ENCODE assay signal across 21 cellular contexts in genomic region chr17:12866244-12866643, GRCh38.
DNase-seq lines count a peak whose midpoint lies in the region; ATAC-seq and TF ChIP-seq lines count a peak whose summit lies in the region.
"Had no signal": no experiment of that assay in that cellular context is flagged by ENCODE, and none has a peak within 500 bp of the region (broad histone marks: within the 10 kb centered on the region; RNA-seq: fewer than 3 reads in every experiment).

No MANE protein-coding gene starts in this region.

- H3K4me2 ChIP-seq in Karpas-422 (ENCODE audit: low read depth, low read length, poor library complexity, severe bottlenecking): peak overlapping the region; percentile 49
- H3K4me2 ChIP-seq: SK-N-SH had no signal

- H3K4me3 ChIP-seq in Karpas-422 (ENCODE audit: low read length) (no peak overlapping the region; the same call in 1 of the 2 replicates), uterus (no peak overlapping the region)
- H3K4me3 ChIP-seq: K562 had no signal

- H3K27me3 ChIP-seq in Karpas-422 (ENCODE audit: low read length) (no peaks in the 10 kb centered on the region), uterus (no peaks in the 10 kb centered on the region)

- H3K27ac ChIP-seq in Karpas-422 (ENCODE audit: low read length) (peak overlapping the region; percentile 65), uterus (no peak overlapping the region)

- H3K27me3 Mint-ChIP-seq in stimulated activated memory B cell treated with anti-CD40 and anti-IgM and Interleukin-4, amounts not matched to agents 10 μg/mL and 1 μg/mL and 100 μg/mL, for 72 hours: no peaks in the 10 kb centered on the region

- no peak overlapping the region for H3K27ac Mint-ChIP-seq in stimulated activated memory B cell treated with anti-CD40 and anti-IgM and Interleukin-4, amounts not matched to agents 10 μg/mL and 1 μg/mL and 100 μg/mL, for 72 hours
- H3K27ac Mint-ChIP-seq: T-helper 1 cell treated with Interleukin-12 subunit alpha and Interleukin-12 subunit beta and Interleukin-4 antibody, amounts not matched to agents 30 μg/mL and 1 μg/mL, for 36 hours had no signal

- no peak overlapping the region for H3K4me3 Mint-ChIP-seq in stimulated activated memory B cell treated with anti-CD40 and anti-IgM and Interleukin-4, amounts not matched to agents 10 μg/mL and 1 μg/mL and 100 μg/mL, for 72 hours
- H3K4me3 Mint-ChIP-seq: T-helper 1 cell treated with Interleukin-12 subunit alpha and Interleukin-12 subunit beta and Interleukin-4 antibody, amounts not matched to agents 30 μg/mL and 1 μg/mL, for 36 hours had no signal

- intact Hi-C loops in uterus (cut with DNase I; ENCODE audit: low total_unique reads): no loop called here

- peak; percentile 44 for ATAC-seq in HG02884 (IDR thresholded peaks at IDR 0.05; ENCODE audit: unreplicated experiment)
- ATAC-seq in stimulated activated memory B cell treated with anti-CD40 and anti-IgM and Interleukin-4, amounts not matched to agents 10 μg/mL and 1 μg/mL and 100 μg/mL, for 72 hours: peak; percentile 43
- ATAC-seq: HepG2, K562, PC-3 had no signal

- peak overlapping the region; percentile 22 for H3K9ac ChIP-seq in Karpas-422 (ENCODE audit: low read length)
- H3K9ac ChIP-seq: SK-N-SH had no signal

- no peaks in the 10 kb centered on the region for H3K9me2 ChIP-seq in Karpas-422 (replicated peaks; ENCODE audit: insufficient read depth, low read length)
- H3K9me2 ChIP-seq: SK-N-SH had no signal

- H3K79me2 ChIP-seq in Karpas-422 (ENCODE audit: low read length): no peaks in the 10 kb centered on the region

- TF ChIP-seq CTCF in uterus (IDR thresholded peaks at IDR 0.05) (no peak), GM10266 (IDR thresholded peaks at IDR 0.05; ENCODE audit: control insufficient read depth, insufficient read depth, low read depth, missing control alignments) (no peak)

- H3K36me3 ChIP-seq in Karpas-422 (ENCODE audit: insufficient read depth, low read length): no peaks in the 10 kb centered on the region
- no peaks in the 10 kb centered on the region for H3K36me3 ChIP-seq in uterus

- H3K4me1 Mint-ChIP-seq in stimulated activated memory B cell treated with anti-CD40 and anti-IgM and Interleukin-4, amounts not matched to agents 10 μg/mL and 1 μg/mL and 100 μg/mL, for 72 hours: peaks cover 19% of the 10 kb centered on the region

- DNase-seq in NOMO-1 treated with DMSO at 0.1 percent for 48 hours (lab: John Stamatoyannopoulos, UW; ENCODE audit: unreplicated experiment): peak; percentile 12
- DNase-seq in NOMO-1 (lab: John Stamatoyannopoulos, UW; ENCODE audit: unreplicated experiment in 2 of 2): no peak
- DNase-seq in Karpas-422: no peak
- DNase-seq in NCI-H146 (lab: John Stamatoyannopoulos, UW): no peak
- no peak for DNase-seq in uterus
- no peak for DNase-seq in GM10266 (ENCODE audit: extremely low spot score)
- DNase-seq: DMS153, DND-41, NCI-H1105 treated with DMSO at 0.1 percent for 48 hours, NCI-H2029, NCI-H446 treated with DMSO at 0.1 percent for 48 hours, NCI-H526, NCI-H82, PC-3, SK-N-SH, SW 1271 had no signal

- no peaks in the 10 kb centered on the region for H3K36me3 Mint-ChIP-seq in stimulated activated memory B cell treated with anti-CD40 and anti-IgM and Interleukin-4, amounts not matched to agents 10 μg/mL and 1 μg/mL and 100 μg/mL, for 72 hours

- H4K20me1 ChIP-seq in Karpas-422 (ENCODE audit: insufficient read depth, low read depth, low read length): no peaks in the 10 kb centered on the region

- no peaks in the 10 kb centered on the region for H3K9me3 Mint-ChIP-seq in stimulated activated memory B cell treated with anti-CD40 and anti-IgM and Interleukin-4, amounts not matched to agents 10 μg/mL and 1 μg/mL and 100 μg/mL, for 72 hours

- H3K9me3 ChIP-seq in Karpas-422 (ENCODE audit: low read length) (no peaks in the 10 kb centered on the region; the same call in 1 of the 2 replicates), uterus (no peaks in the 10 kb centered on the region)
- H3K9me3 ChIP-seq: SK-N-SH had no signal

- no peak for TF ChIP-seq POLR2A in uterus (IDR thresholded peaks at IDR 0.05)

- no peak overlapping the region for H2AFZ ChIP-seq in Karpas-422 (ENCODE audit: low read length)

- H3K4me1 ChIP-seq in Karpas-422 (ENCODE audit: low read length) (peaks cover 39% of the 10 kb centered on the region), uterus (no peaks in the 10 kb centered on the region)
